Comparison of ENCODE assay signal across 25 cellular contexts in genomic region chr1:89934441-89934840, GRCh38.
"Had no signal": no experiment of that assay in that cellular context is flagged by ENCODE, and none has a peak within 500 bp of the region (broad histone marks: within the 10 kb centered on the region; RNA-seq: fewer than 3 reads in every experiment).

No MANE protein-coding gene starts in this region.

- H3K4me3 Mint-ChIP-seq: activated CD4-positive, alpha-beta T cell treated with anti-CD3 and anti-CD28 coated beads, Interleukin-2, amount 10 ng/mL, durations not matched to agents 24 days and 14 days; activated CD8-positive, alpha-beta T cell treated with anti-CD3 and anti-CD28 coated beads for 36 hours; activated naive CD4-positive, alpha-beta T cell treated with anti-CD3 and anti-CD28 coated beads, Interleukin-2, amount 10 ng/mL, durations not matched to agents 7 days and 5 days; activated naive CD8-positive, alpha-beta T cell; activated naive CD8-positive, alpha-beta T cell treated with anti-CD3 and anti-CD28 coated beads, Interleukin-2, amount 50 U/mL, for 24 hours; activated T-cell treated with anti-CD3 and anti-CD28 coated beads, Interleukin-2, amount 50 U/mL, for 24 hours; central memory CD8-positive, alpha-beta T cell had no signal

- H3K9me3 ChIP-seq: SJCRH30 had no signal

- H3K4me1 ChIP-seq: SJCRH30 had no signal

- H3K9me3 Mint-ChIP-seq: activated CD8-positive, alpha-beta T cell treated with anti-CD3 and anti-CD28 coated beads for 36 hours; activated naive CD4-positive, alpha-beta T cell treated with anti-CD3 and anti-CD28 coated beads, Interleukin-2, amount 10 ng/mL, durations not matched to agents 7 days and 5 days; activated naive CD8-positive, alpha-beta T cell treated with anti-CD3 and anti-CD28 coated beads, Interleukin-2, amount 50 U/mL, for 24 hours; activated T-cell treated with anti-CD3 and anti-CD28 coated beads, Interleukin-2, amount 50 U/mL, for 24 hours; central memory CD8-positive, alpha-beta T cell had no signal

- H3K4me1 Mint-ChIP-seq: central memory CD8-positive, alpha-beta T cell had no signal

- H3K27ac ChIP-seq: brain microvascular endothelial cell, SJCRH30, SK-N-MC, WERI-Rb-1 had no signal

- H3K4me3 ChIP-seq: SJCRH30, SK-N-MC had no signal

- H3K27me3 Mint-ChIP-seq: activated CD4-positive, alpha-beta T cell treated with anti-CD3 and anti-CD28 coated beads, Interleukin-2, amount 10 ng/mL, durations not matched to agents 24 days and 14 days; activated CD8-positive, alpha-beta T cell treated with anti-CD3 and anti-CD28 coated beads for 36 hours; activated naive CD4-positive, alpha-beta T cell treated with anti-CD3 and anti-CD28 coated beads, Interleukin-2, amount 10 ng/mL, durations not matched to agents 7 days and 5 days; activated naive CD8-positive, alpha-beta T cell; activated naive CD8-positive, alpha-beta T cell treated with anti-CD3 and anti-CD28 coated beads, Interleukin-2, amount 50 U/mL, for 24 hours; activated T-cell treated with anti-CD3 and anti-CD28 coated beads, Interleukin-2, amount 50 U/mL, for 24 hours; central memory CD8-positive, alpha-beta T cell had no signal

- H3K36me3 ChIP-seq: brain microvascular endothelial cell had no signal

- H3K27ac Mint-ChIP-seq: activated CD4-positive, alpha-beta T cell treated with anti-CD3 and anti-CD28 coated beads, Interleukin-2, amount 10 ng/mL, durations not matched to agents 24 days and 14 days; activated CD8-positive, alpha-beta T cell treated with anti-CD3 and anti-CD28 coated beads for 36 hours; activated naive CD4-positive, alpha-beta T cell treated with anti-CD3 and anti-CD28 coated beads, Interleukin-2, amount 10 ng/mL, durations not matched to agents 7 days and 5 days; activated naive CD8-positive, alpha-beta T cell; activated naive CD8-positive, alpha-beta T cell treated with anti-CD3 and anti-CD28 coated beads, Interleukin-2, amount 50 U/mL, for 24 hours; activated T-cell treated with anti-CD3 and anti-CD28 coated beads, Interleukin-2, amount 50 U/mL, for 24 hours had no signal

- DNase-seq: activated CD4-positive, alpha-beta T cell treated with anti-CD3 and anti-CD28 coated beads, Interleukin-2, amount 10 ng/mL, durations not matched to agents 24 days and 14 days; activated CD4-positive, alpha-beta T cell treated with anti-CD3 and anti-CD28 coated beads, Interleukin-2, amount 50 U/mL, for 4 hours; activated CD8-positive, alpha-beta T cell treated with anti-CD3 and anti-CD28 coated beads for 36 hours; activated naive CD4-positive, alpha-beta T cell treated with anti-CD3 and anti-CD28 coated beads, Interleukin-2, amount 10 ng/mL, durations not matched to agents 7 days and 5 days; activated naive CD8-positive, alpha-beta T cell treated with anti-CD3 and anti-CD28 coated beads, Interleukin-2, amount 50 U/mL, for 24 hours; activated T-cell treated with anti-CD3 and anti-CD28 coated beads, Interleukin-2, amount 50 U/mL, for 24 hours; anterior cingulate cortex; brain microvascular endothelial cell; Karpas-422; KBM-7; NCI-H1105; NCI-H1417 treated with DMSO at 0.1 percent for 48 hours; NCI-H187 treated with DMSO at 0.1 percent for 48 hours; NCI-H2081; NCI-H226; NCI-H446 treated with DMSO at 0.1 percent for 48 hours; NCI-H524; SHP77; SJCRH30; T1000; WERI-Rb-1 had no signal

- ATAC-seq: activated CD8-positive, alpha-beta T cell treated with anti-CD3 and anti-CD28 coated beads for 36 hours; activated naive CD8-positive, alpha-beta T cell treated with anti-CD3 and anti-CD28 coated beads, Interleukin-2, amount 50 U/mL, for 24 hours; Panc1 had no signal

- H3K27me3 ChIP-seq: brain microvascular endothelial cell, SJCRH30 had no signal
